17 cellular contexts compared by ENCODE assay signal in genomic region chr7:158261362-158262235, GRCh38.
"Had no signal": no experiment of that assay in that cellular context is flagged by ENCODE, and none has a peak within 500 bp of the region (broad histone marks: within the 10 kb centered on the region; RNA-seq: fewer than 3 reads in every experiment).

No MANE protein-coding gene starts in this region.

- H3K9me3 ChIP-seq: ovary, right atrium auricular region, tibial artery had no signal

- H3K27ac ChIP-seq: breast epithelium, ovary, right atrium auricular region, tibial artery had no signal

- H3K36me3 Mint-ChIP-seq: memory B cell; mesothelial cell of epicardium; stimulated activated memory B cell treated with anti-CD40 and anti-IgM and Interleukin-4, amounts not matched to agents 10 μg/mL and 1 μg/mL and 100 μg/mL, for 72 hours had no signal

- H3K4me1 ChIP-seq: breast epithelium, right atrium auricular region, tibial artery had no signal

- ATAC-seq: esophagus mucosa; left cardiac atrium; stimulated activated memory B cell treated with anti-CD40 and anti-IgM and Interleukin-4, amounts not matched to agents 10 μg/mL and 1 μg/mL and 100 μg/mL, for 72 hours had no signal

- H3K27me3 ChIP-seq: breast epithelium, dorsolateral prefrontal cortex, ovary, right atrium auricular region had no signal

- H3K36me3 ChIP-seq: breast epithelium, ovary, right atrium auricular region, tibial artery had no signal

- H3K4me1 Mint-ChIP-seq: memory B cell; mesothelial cell of epicardium; stimulated activated memory B cell treated with anti-CD40 and anti-IgM and Interleukin-4, amounts not matched to agents 10 μg/mL and 1 μg/mL and 100 μg/mL, for 72 hours had no signal

- H3K27me3 Mint-ChIP-seq: stimulated activated memory B cell treated with anti-CD40 and anti-IgM and Interleukin-4, amounts not matched to agents 10 μg/mL and 1 μg/mL and 100 μg/mL, for 72 hours; stimulated activated naive CD8-positive, alpha-beta T cell treated with anti-CD3 and anti-CD28 coated beads, Interleukin-15, Interleukin-2, amounts not matched to agents 100 ng/mL and 50 ng/mL, for 24 hours had no signal

- H3K9me3 Mint-ChIP-seq: memory B cell; mesothelial cell of epicardium; stimulated activated memory B cell treated with anti-CD40 and anti-IgM and Interleukin-4, amounts not matched to agents 10 μg/mL and 1 μg/mL and 100 μg/mL, for 72 hours; stimulated activated naive CD8-positive, alpha-beta T cell treated with anti-CD3 and anti-CD28 coated beads, Interleukin-15, Interleukin-2, amounts not matched to agents 100 ng/mL and 50 ng/mL, for 24 hours had no signal

- DNase-seq: central memory CD4-positive, alpha-beta T cell; cortex of kidney; effector CD8-positive, alpha-beta T cell; left cardiac atrium; nucleus accumbens; ovary; small intestine; stimulated activated CD4-positive, alpha-beta T cell treated with anti-CD3 and anti-CD28 coated beads, Interleukin-4, amount 100 ng/mL, for 24 hours; tibial artery had no signal

- H3K4me3 Mint-ChIP-seq: memory B cell; mesothelial cell of epicardium; stimulated activated memory B cell treated with anti-CD40 and anti-IgM and Interleukin-4, amounts not matched to agents 10 μg/mL and 1 μg/mL and 100 μg/mL, for 72 hours; stimulated activated naive CD8-positive, alpha-beta T cell treated with anti-CD3 and anti-CD28 coated beads, Interleukin-15, Interleukin-2, amounts not matched to agents 100 ng/mL and 50 ng/mL, for 24 hours had no signal

- H3K27ac Mint-ChIP-seq: memory B cell; mesothelial cell of epicardium; stimulated activated memory B cell treated with anti-CD40 and anti-IgM and Interleukin-4, amounts not matched to agents 10 μg/mL and 1 μg/mL and 100 μg/mL, for 72 hours; stimulated activated naive CD8-positive, alpha-beta T cell treated with anti-CD3 and anti-CD28 coated beads, Interleukin-15, Interleukin-2, amounts not matched to agents 100 ng/mL and 50 ng/mL, for 24 hours had no signal

- H3K4me3 ChIP-seq: breast epithelium, dorsolateral prefrontal cortex, ovary, right atrium auricular region, tibial artery had no signal
